Comparison of ENCODE assay signal across 1 cellular context in genomic region chr4:65791111-65791806, GRCh38.
TF ChIP-seq lines count a peak whose summit lies in the region.

No MANE protein-coding gene starts in this region.

TF ChIP-seq in HepG2, 621 proteins besides CTCF, POLR2A, EP300 and RAD21 (continued from another document):
- TF ChIP-seq ZBTB2 (CRISPR knock-in tag; IDR thresholded peaks at IDR 0.05; ENCODE audit: low read depth), result no peak
- no peak for TF ChIP-seq ZNF766 (CRISPR knock-in tag; IDR thresholded peaks at IDR 0.05; ENCODE audit: borderline replicate concordance)
- TF ChIP-seq RERE (CRISPR knock-in tag; IDR thresholded peaks at IDR 0.05; ENCODE audit: low read depth), result no peak
- TF ChIP-seq ZNF10 (CRISPR knock-in tag; IDR thresholded peaks at IDR 0.05; ENCODE audit: borderline replicate concordance, low read depth), result no peak
- no peak for TF ChIP-seq XBP1 (CRISPR knock-in tag; IDR thresholded peaks at IDR 0.05)
